8 cellular contexts compared by ENCODE assay signal in genomic region chr11:73335204-73335923, GRCh38. TPM values are rescaled to one million over a fixed set of nuclear protein-coding genes. Genes with fewer than 3 reads are reported as not detected.
DNase-seq lines count a peak whose midpoint lies in the region; ATAC-seq, FAIRE-seq and TF ChIP-seq lines count a peak whose summit lies in the region.

No MANE protein-coding gene starts in this region.

- DNase-seq in A549 (ENCODE audit: low read depth in 1 of 2, low spot score in 1 of 2): peak; percentile 73 to 93
- DNase-seq in GM20000 (ENCODE audit: low spot score): peak; percentile 85
- peak; percentile 51 for DNase-seq in NCI-H345 treated with DMSO at 0.1 percent for 48 hours (lab: John Stamatoyannopoulos, UW; ENCODE audit: unreplicated experiment)
- DNase-seq in activated CD4-positive, CD25-positive, alpha-beta regulatory T cell treated with anti-CD3 and anti-CD28 coated beads, Interleukin-2, amount 50 U/mL, for 16 hours (ENCODE audit: low read depth, low spot score): peak; percentile 63
- peak; percentile 61 for DNase-seq in central memory CD4-positive, alpha-beta T cell
- DNase-seq in left kidney (ENCODE audit: low read depth, low spot score): peak; percentile 95
- peak; percentile 85 to 87 for DNase-seq in stimulated activated CD4-positive, alpha-beta T cell treated with anti-CD3 and anti-CD28 coated beads, Interleukin-2, amount 100 ng/mL, for 24 hours

- peaks cover 38% of the 10 kb centered on the region for H3K4me1 ChIP-seq in A549

- 28% methylated on average over 4 of the region's 4 CpGs for WGBS in A549 (ENCODE audit: missing lambda C conversion rate)

- H3K4me3 ChIP-seq in A549: no peak overlapping the region

- no peaks in the 10 kb centered on the region for H3K9me3 ChIP-seq in A549

- POLR2A ChIA-PET in A549 (lab: Yijun Ruan, JAX): interaction anchor here (2.8 kb wide), 1 partner anchor 28 kb away, joined by 39 read pairs; the partner anchor contains the start of gene ARHGEF17

- peak; percentile 72 to 83 for ATAC-seq in A549
- ATAC-seq in HG03045 (IDR thresholded peaks at IDR 0.05; ENCODE audit: unreplicated experiment): no peak

- CTCF ChIA-PET in A549 (lab: Yijun Ruan, JAX): interaction anchor here (0.5 to 10.6 kb wide), 46 partner anchors 9 to 619 kb away, joined by 3 to 527 read pairs (median 4); partner anchors contain the start of gene ARHGEF17

- no peak for FAIRE-seq in A549 (lab: Jason Lieb, UNC)

- TF ChIP-seq RAD21 in A549 (conservative IDR thresholded peaks at IDR 0.05 in 1 of 2, IDR thresholded peaks at IDR 0.05 in 1 of 2): peak; percentile 93 to 95

- no peak for TF ChIP-seq POLR2A in A549 (IDR thresholded peaks at IDR 0.05; ENCODE audit: low read length)

- H3K4me2 ChIP-seq in A549: peak overlapping the region; percentile 64

- no peak for TF ChIP-seq EP300 in A549 (IDR thresholded peaks at IDR 0.05)

- peak overlapping the region; percentile 62 to 80 for H3K27ac ChIP-seq in A549

- TF ChIP-seq CTCF in A549 (IDR thresholded peaks at IDR 0.05) (peak; percentile 97), GM20000 (IDR thresholded peaks at IDR 0.05; ENCODE audit: extremely low read depth, missing control alignments) (peak; percentile 94)

TF ChIP-seq in A549, 52 proteins besides CTCF, POLR2A, EP300 and RAD21:
- TF ChIP-seq FOSB (CRISPR knock-in tag; IDR thresholded peaks at IDR 0.05) (no peak), KDM5A (IDR thresholded peaks at IDR 0.05) (no peak), PBX3 (IDR thresholded peaks at IDR 0.05) (no peak), SMC3 (IDR thresholded peaks at IDR 0.05) (peak; percentile 88), FOSL2 (IDR thresholded peaks at IDR 0.05) (no peak), FOSL2 (CRISPR knock-in tag; IDR thresholded peaks at IDR 0.05) (no peak), HEYL (CRISPR knock-in tag; IDR thresholded peaks at IDR 0.05) (no peak), HOXB13 (CRISPR knock-in tag; IDR thresholded peaks at IDR 0.05; ENCODE audit: low read depth) (no peak), EHMT2 (IDR thresholded peaks at IDR 0.05; ENCODE audit: low read depth) (no peak), MAX (IDR thresholded peaks at IDR 0.05) (peak; percentile 57; the same call in 1 of the 2 replicates), MYC (IDR thresholded peaks at IDR 0.05; ENCODE audit: borderline replicate concordance, low read length) (peak; percentile 86), CBX8 (IDR thresholded peaks at IDR 0.05) (no peak), SREBF2 (IDR thresholded peaks at IDR 0.05) (no peak), GATA3 (IDR thresholded peaks at IDR 0.05; ENCODE audit: borderline replicate concordance) (no peak)

RNA-seq across cellular contexts. Expression of gene ARHGEF17, which starts 27.3 kb away (rescaled TPM):
- 7.0 and 11.0 TPM in 2 replicates for polyA plus RNA-seq in A549 (2011; rRNA removed)
- polyA plus RNA-seq in A549 (2012; cell fraction: cytosol; rRNA removed): 15.3 and 21.1 TPM in 2 replicates
- 105 and 156 TPM in 2 replicates for polyA plus RNA-seq in A549 (2012; cell fraction: nucleus; rRNA removed)
- polyA plus RNA-seq in A549 (2017; fragmentation: RNase III; extraction: RNeasy Plus Mini Kit Qiagen cat#74134 plus additional on column Dnase treatment): 16.2 to 19.2 TPM (median 16.9 TPM) in 3 replicates
- polyA minus RNA-seq in A549 (2011; rRNA and poly(A)+ RNA removed): 12.0 and 17.3 TPM in 2 replicates

RNA-seq across cellular contexts. Expression of gene RELT, which starts 40.8 kb away (rescaled TPM):
- 2.9 TPM in 2 replicates for polyA plus RNA-seq in A549 (2011; rRNA removed)
- 7.0 and 8.7 TPM in 2 replicates for polyA plus RNA-seq in A549 (2012; cell fraction: cytosol; rRNA removed)
- polyA plus RNA-seq in A549 (2012; cell fraction: nucleus; rRNA removed): 35.5 and 39.3 TPM in 2 replicates
- 5.1 to 6.3 TPM (median 5.2 TPM) in 3 replicates for polyA plus RNA-seq in A549 (2017; fragmentation: RNase III; extraction: RNeasy Plus Mini Kit Qiagen cat#74134 plus additional on column Dnase treatment)
- 3.7 and 4.5 TPM in 2 replicates for polyA minus RNA-seq in A549 (2011; rRNA and poly(A)+ RNA removed)
